Comparison of ENCODE assay signal across 27 cellular contexts in the genomic region with DNA sequence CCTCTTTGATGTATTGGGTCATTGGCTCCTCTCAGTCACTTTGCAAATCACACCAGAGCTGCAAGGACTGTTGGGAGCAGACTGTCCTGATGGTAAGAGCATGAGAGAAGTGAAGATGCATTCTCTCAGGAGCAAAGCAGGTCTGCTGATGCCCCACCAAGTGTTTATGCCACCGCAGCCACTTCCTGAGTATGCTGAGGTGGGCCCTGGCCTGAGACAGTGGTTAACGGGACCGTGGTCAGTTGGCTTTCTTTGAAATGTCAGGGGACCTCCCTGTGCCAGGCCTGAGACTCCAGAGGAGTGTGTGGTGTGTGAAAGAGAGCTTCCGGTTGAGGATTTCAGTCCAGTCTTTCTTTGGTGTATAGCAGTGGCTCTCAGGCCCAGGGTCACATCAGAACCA.
"Had no signal": no experiment of that assay in that cellular context is flagged by ENCODE, and none has a peak within 500 bp of the region (broad histone marks: within the 10 kb centered on the region; RNA-seq: fewer than 3 reads in every experiment).

No MANE protein-coding gene starts in this region.

- H3K4me1 Mint-ChIP-seq: activated naive CD8-positive, alpha-beta T cell treated with anti-CD3 and anti-CD28 coated beads for 36 hours had no signal

- H3K9me3 ChIP-seq: adrenal gland, body of pancreas, right atrium auricular region, testis, transverse colon had no signal

- H3K4me3 ChIP-seq: adrenal gland, body of pancreas, gastroesophageal sphincter, right atrium auricular region, smooth muscle cell, testis, transverse colon had no signal

- H3K36me3 ChIP-seq: adrenal gland, gastroesophageal sphincter, right atrium auricular region, transverse colon had no signal

- H3K27ac ChIP-seq: adrenal gland, body of pancreas, gastroesophageal sphincter, right atrium auricular region, testis, transverse colon had no signal

- ATAC-seq: body of pancreas, gastroesophageal sphincter had no signal

- DNase-seq: activated CD4-positive, alpha-beta T cell treated with anti-CD3 and anti-CD28 coated beads for 4 hours; activated CD4-positive, alpha-beta T cell treated with anti-CD3 and anti-CD28 coated beads, Interleukin-2, amount 50 U/mL, for 4 hours; activated CD8-positive, alpha-beta memory T cell treated with anti-CD3 and anti-CD28 coated beads, Interleukin-2, amount 50 U/mL, for 4 hours; activated effector memory CD4-positive, alpha-beta T cell treated with anti-CD3 and anti-CD28 coated beads, Interleukin-2, amount 50 U/mL, for 16 hours; activated naive CD4-positive, alpha-beta T cell treated with anti-CD3 and anti-CD28 coated beads for 36 hours; activated naive CD8-positive, alpha-beta T cell treated with anti-CD3 and anti-CD28 coated beads for 36 hours; activated T-cell treated with anti-CD3 and anti-CD28 coated beads, Interleukin-2, amount 50 U/mL, for 1 hour; adrenal gland; aorta; body of pancreas; cortex of kidney; hippocampal formation; kidney; left colon; mammary epithelial cell; occipital lobe; stimulated activated CD4-positive, alpha-beta T cell treated with anti-CD3 and anti-CD28 coated beads, Interleukin-15, amount 100 ng/mL, for 24 hours; stimulated activated naive CD4-positive, alpha-beta T cell; T-helper 1 cell; testis; transverse colon had no signal

- H3K9me3 Mint-ChIP-seq: activated naive CD4-positive, alpha-beta T cell treated with anti-CD3 and anti-CD28 coated beads for 36 hours; activated naive CD8-positive, alpha-beta T cell treated with anti-CD3 and anti-CD28 coated beads for 36 hours; activated T-helper 1 cell treated with anti-CD3 and anti-CD28 coated beads, Interleukin-12 subunit alpha, Interleukin-12 subunit beta, Interleukin-2, Interleukin-4 antibody, amounts not matched to agents 30 ng/mL and 10 ng/mL and 1 ng/mL, durations not matched to agents 14 hours and 24 hours and 36 hours; neural crest cell; T-helper 2 cell treated with Interferon-gamma antibody and Interleukin-4, amounts not matched to agents 5 μg/mL and 100 μg/mL, for 36 hours had no signal

- H3K4me1 ChIP-seq: adrenal gland, body of pancreas, gastroesophageal sphincter, right atrium auricular region, testis, transverse colon had no signal

- H3K27me3 ChIP-seq: adrenal gland, body of pancreas, gastroesophageal sphincter, right atrium auricular region, testis, transverse colon had no signal

- H3K36me3 Mint-ChIP-seq: activated naive CD8-positive, alpha-beta T cell treated with anti-CD3 and anti-CD28 coated beads for 36 hours had no signal

- H3K27ac Mint-ChIP-seq: activated naive CD4-positive, alpha-beta T cell treated with anti-CD3 and anti-CD28 coated beads for 36 hours; activated naive CD8-positive, alpha-beta T cell treated with anti-CD3 and anti-CD28 coated beads for 36 hours; activated T-helper 1 cell treated with anti-CD3 and anti-CD28 coated beads, Interleukin-12 subunit alpha, Interleukin-12 subunit beta, Interleukin-2, Interleukin-4 antibody, amounts not matched to agents 30 ng/mL and 10 ng/mL and 1 ng/mL, durations not matched to agents 14 hours and 24 hours and 36 hours; T-helper 2 cell treated with Interferon-gamma antibody and Interleukin-4, amounts not matched to agents 5 μg/mL and 100 μg/mL, for 36 hours had no signal

- H3K4me3 Mint-ChIP-seq: activated naive CD4-positive, alpha-beta T cell treated with anti-CD3 and anti-CD28 coated beads for 36 hours; activated naive CD8-positive, alpha-beta T cell treated with anti-CD3 and anti-CD28 coated beads for 36 hours; activated T-helper 1 cell treated with anti-CD3 and anti-CD28 coated beads, Interleukin-12 subunit alpha, Interleukin-12 subunit beta, Interleukin-2, Interleukin-4 antibody, amounts not matched to agents 30 ng/mL and 10 ng/mL and 1 ng/mL, durations not matched to agents 14 hours and 24 hours and 36 hours; neural crest cell; T-helper 2 cell treated with Interferon-gamma antibody and Interleukin-4, amounts not matched to agents 5 μg/mL and 100 μg/mL, for 36 hours had no signal
